ENCODE assay signal across 10 cellular contexts in the genomic region with DNA sequence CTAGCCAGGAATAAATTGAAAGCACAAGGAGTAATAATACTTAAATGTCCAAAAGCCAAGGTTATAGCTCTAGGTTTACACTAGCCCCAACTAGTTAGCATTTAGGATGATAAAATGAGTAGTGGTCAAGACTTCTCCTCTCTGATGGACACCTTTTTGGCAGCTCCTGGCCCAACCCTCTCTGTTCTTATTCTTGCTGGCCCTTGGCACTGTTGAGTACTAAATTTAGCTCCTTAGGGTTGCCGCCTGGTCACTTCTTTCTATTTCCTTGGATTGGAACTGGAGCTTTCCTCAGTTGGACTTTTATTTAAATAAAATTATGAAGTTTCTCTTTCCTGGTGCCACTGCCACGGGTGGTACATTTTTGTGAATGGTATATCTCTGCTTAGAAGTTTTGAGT. TPM values are rescaled to one million over a fixed set of nuclear protein-coding genes. Genes with fewer than 3 reads are reported as not detected.
DNase-seq lines count a peak whose midpoint lies in the region; TF ChIP-seq lines count a peak whose summit lies in the region.
"Had no signal": no experiment of that assay in that cellular context is flagged by ENCODE, and none has a peak within 500 bp of the region (broad histone marks: within the 10 kb centered on the region; RNA-seq: fewer than 3 reads in every experiment).

No MANE protein-coding gene starts in this region.

- H3K9me3 ChIP-seq in BLaER1 treated with 17β-estradiol and CSF1 and Interleukin-3, amounts not matched to agents 10 nM and 100 nM (replicated peaks in 1 of 11) = no peaks in the 10 kb centered on the region
- H3K9me3 ChIP-seq in OCI-LY3 (ENCODE audit: insufficient read depth, low read length) (no peaks in the 10 kb centered on the region), endodermal cell (ENCODE audit: control insufficient read depth, low read length) (no peaks in the 10 kb centered on the region), tibial artery (no peaks in the 10 kb centered on the region)
- H3K9me3 ChIP-seq: testis had no signal

- peak overlapping the region; percentile 96 for H3K27ac Mint-ChIP-seq in endodermal cell
- H3K27ac Mint-ChIP-seq in neural crest cell (ENCODE audit: unreplicated experiment) = peak overlapping the region; percentile 3
- no peak overlapping the region for H3K27ac Mint-ChIP-seq in activated naive CD4-positive, alpha-beta T cell treated with anti-CD3 and anti-CD28 coated beads, Interleukin-2, amount 10 ng/mL, durations not matched to agents 7 days and 5 days

- no peaks in the 10 kb centered on the region for H3K9me3 Mint-ChIP-seq in endodermal cell
- H3K9me3 Mint-ChIP-seq in neural crest cell = no peaks in the 10 kb centered on the region
- H3K9me3 Mint-ChIP-seq in activated naive CD4-positive, alpha-beta T cell treated with anti-CD3 and anti-CD28 coated beads, Interleukin-2, amount 10 ng/mL, durations not matched to agents 7 days and 5 days = no peaks in the 10 kb centered on the region

- H3K36me3 Mint-ChIP-seq in endodermal cell (ENCODE audit: low read depth) = peaks cover 10% of the 10 kb centered on the region
- peaks cover 3% of the 10 kb centered on the region for H3K36me3 Mint-ChIP-seq in neural crest cell (ENCODE audit: low read depth)
- H3K36me3 Mint-ChIP-seq in activated naive CD4-positive, alpha-beta T cell treated with anti-CD3 and anti-CD28 coated beads, Interleukin-2, amount 10 ng/mL, durations not matched to agents 7 days and 5 days = peaks cover 26% of the 10 kb centered on the region

- no peak for DNase-seq in endodermal cell
- DNase-seq in neural crest cell (ENCODE audit: low read depth, low spot score) = no peak
- no peak for DNase-seq in tibial artery
- no peak for DNase-seq in NCI-H1092 treated with DMSO at 0.1 percent for 48 hours (lab: John Stamatoyannopoulos, UW)
- no peak for DNase-seq in activated naive CD4-positive, alpha-beta T cell treated with anti-CD3 and anti-CD28 coated beads, Interleukin-2, amount 10 ng/mL, durations not matched to agents 7 days and 5 days
- no peak for DNase-seq in DMS79 treated with DMSO at 0.1 percent for 48 hours (lab: John Stamatoyannopoulos, UW)

- H2AFZ ChIP-seq in OCI-LY3 (ENCODE audit: low read depth, low read length) = no peak overlapping the region

- H3K4me1 ChIP-seq in BLaER1 treated with 17β-estradiol and CSF1 and Interleukin-3, amounts not matched to agents 10 nM and 100 nM = peaks cover 78 to 91% (median 82%) of the 10 kb centered on the region in 10 experiments
- H3K4me1 ChIP-seq in OCI-LY3 (ENCODE audit: low read length) = peaks cover 14% of the 10 kb centered on the region
- H3K4me1 ChIP-seq in endodermal cell (ENCODE audit: control insufficient read depth, insufficient read depth, low read length) = peaks cover 34% of the 10 kb centered on the region
- H3K4me1 ChIP-seq in tibial artery = peaks cover 0 to 100% (median 64%) of the 10 kb centered on the region in 4 donors

- peak overlapping the region in 4 of 10 experiments; percentile 18 to 44 (median 22); a peak in 3 of 20 replicates for H3K4me3 ChIP-seq in BLaER1 treated with 17β-estradiol and CSF1 and Interleukin-3, amounts not matched to agents 10 nM and 100 nM
- H3K4me3 ChIP-seq in OCI-LY3 (ENCODE audit: low read length) (no peak overlapping the region), endodermal cell (ENCODE audit: low read length) (peak overlapping the region; percentile 64), tibial artery (peak overlapping the region in 1 of 2 donors; percentile 26)
- H3K4me3 ChIP-seq: lung, testis had no signal

- H3K9ac ChIP-seq in BLaER1 treated with 17β-estradiol and CSF1 and Interleukin-3, amounts not matched to agents 10 nM and 100 nM = peak overlapping the region in 9 of 11 experiments; percentile 5 to 68 (median 65); a peak in 15 of 22 replicates
- H3K9ac ChIP-seq in OCI-LY3 (ENCODE audit: low read length) (no peak overlapping the region), endodermal cell (ENCODE audit: extremely low read depth, low read length, poor library complexity, severe bottlenecking) (no peak overlapping the region)

- peak overlapping the region; percentile 69 to 93 (median 86) for H3K4me2 ChIP-seq in BLaER1 treated with 17β-estradiol and CSF1 and Interleukin-3, amounts not matched to agents 10 nM and 100 nM
- H3K4me2 ChIP-seq in OCI-LY3 (ENCODE audit: low read length) = peak overlapping the region; percentile 7; the same call in 1 of the 2 replicates

- TF ChIP-seq CTCF in OCI-LY3 (IDR thresholded peaks at IDR 0.05; ENCODE audit: low read depth, low read length) (no peak), endodermal cell (conservative IDR thresholded peaks at IDR 0.05) (no peak), neural crest cell (conservative IDR thresholded peaks at IDR 0.05) (no peak), tibial artery (IDR thresholded peaks at IDR 0.05) (no peak)

- H3K4me3 Mint-ChIP-seq in endodermal cell = peak overlapping the region; percentile 32
- H3K4me3 Mint-ChIP-seq in neural crest cell = peak overlapping the region; percentile 16
- H3K4me3 Mint-ChIP-seq in activated naive CD4-positive, alpha-beta T cell treated with anti-CD3 and anti-CD28 coated beads, Interleukin-2, amount 10 ng/mL, durations not matched to agents 7 days and 5 days = no peak overlapping the region

- WGBS in endodermal cell (ENCODE audit: insufficient coverage in 1 of 2, insufficient read length in 1 of 2), 2 experiments = 54 to 100% methylated on average over 1 to 2 of the region's 2 CpGs

- H3K4me1 Mint-ChIP-seq in endodermal cell = peaks cover 67% of the 10 kb centered on the region
- H3K4me1 Mint-ChIP-seq in neural crest cell = peaks cover 67% of the 10 kb centered on the region
- H3K4me1 Mint-ChIP-seq in activated naive CD4-positive, alpha-beta T cell treated with anti-CD3 and anti-CD28 coated beads, Interleukin-2, amount 10 ng/mL, durations not matched to agents 7 days and 5 days = peaks cover 86% of the 10 kb centered on the region

- H3K27me3 ChIP-seq in BLaER1 treated with 17β-estradiol and CSF1 and Interleukin-3, amounts not matched to agents 10 nM and 100 nM = no peaks in the 10 kb centered on the region
- H3K27me3 ChIP-seq in OCI-LY3 (ENCODE audit: low read depth, low read length) (no peaks in the 10 kb centered on the region), endodermal cell (ENCODE audit: control insufficient read depth, insufficient read depth, low read length, poor library complexity, severe bottlenecking) (no peaks in the 10 kb centered on the region), tibial artery (no peaks in the 10 kb centered on the region)
- H3K27me3 ChIP-seq: testis had no signal

- peaks cover 99% of the 10 kb centered on the region for H3K79me2 ChIP-seq in OCI-LY3 (ENCODE audit: low read length)

- intact Hi-C loops in tibial artery (cut with DNase I; ENCODE audit: low total_unique reads) = no loop called here

- H3K36me3 ChIP-seq in BLaER1 treated with 17β-estradiol and CSF1 and Interleukin-3, amounts not matched to agents 10 nM and 100 nM = peaks cover 27 to 64% (median 36%) of the 10 kb centered on the region in 11 experiments
- H3K36me3 ChIP-seq in OCI-LY3 (replicated peaks; ENCODE audit: low read depth, low read length) (peaks cover 3% of the 10 kb centered on the region), endodermal cell (ENCODE audit: control insufficient read depth, insufficient read depth, low read length) (peaks cover 10% of the 10 kb centered on the region), tibial artery (no peaks in the 10 kb centered on the region)

- peak overlapping the region in 8 of 11 experiments; percentile 63 to 83 (median 74); a peak in 14 of 22 replicates for H3K27ac ChIP-seq in BLaER1 treated with 17β-estradiol and CSF1 and Interleukin-3, amounts not matched to agents 10 nM and 100 nM
- H3K27ac ChIP-seq in OCI-LY3 (ENCODE audit: low read length) (no peak overlapping the region), endodermal cell (ENCODE audit: low read depth, low read length) (peak overlapping the region; percentile 21), tibial artery (no peak overlapping the region)
- H3K27ac ChIP-seq: testis had no signal

- peaks cover 100% of the 10 kb centered on the region in 11 experiments for H4K20me1 ChIP-seq in BLaER1 treated with 17β-estradiol and CSF1 and Interleukin-3, amounts not matched to agents 10 nM and 100 nM
- H4K20me1 ChIP-seq in OCI-LY3 (ENCODE audit: insufficient read depth, low read length) = peaks cover 92% of the 10 kb centered on the region

- CTCF ChIA-PET in activated naive CD4-positive, alpha-beta T cell treated with anti-CD3 and anti-CD28 coated beads, Interleukin-2, amount 10 ng/mL, durations not matched to agents 7 days and 5 days (lab: Charles Lee) = interaction anchor here (0.9 to 1.5 kb wide), 5 partner anchors 16 to 224 kb away, joined by 3 to 4 read pairs (median 3); no protein-coding TSS in a partner anchor

- H3K27me3 Mint-ChIP-seq in endodermal cell (ENCODE audit: insufficient read depth) (no peaks in the 10 kb centered on the region), neural crest cell (ENCODE audit: low read depth) (no peaks in the 10 kb centered on the region)
- no peaks in the 10 kb centered on the region for H3K27me3 Mint-ChIP-seq in activated naive CD4-positive, alpha-beta T cell treated with anti-CD3 and anti-CD28 coated beads, Interleukin-2, amount 10 ng/mL, durations not matched to agents 7 days and 5 days

RNA-seq across cellular contexts. Expression of gene ARID1A, which starts 28.3 kb away (rescaled TPM):
- total RNA-seq in endodermal cell = 100 to 1,000 TPM; 118 to 128 TPM
- polyA plus RNA-seq in endodermal cell (2013, experiment 1 of 2) = 83.1 TPM
- polyA plus RNA-seq in endodermal cell (2013, experiment 2 of 2) = 81.4 TPM
- 155 and 160 TPM in 2 replicates for total RNA-seq in neural crest cell

Comparison
In these comparisons a context has a peak if more than half of its experiments do, and no peak if none do; other contexts are left out.
1. H3K27ac ChIP-seq: peak in BLaER1 treated with 17β-estradiol and CSF1 and Interleukin-3, amounts not matched to agents 10 nM and 100 nM (8 of 11) and endodermal cell (single experiment); none in OCI-LY3 (single experiment) and tibial artery (0 of 2).
2. H3K9ac ChIP-seq: peak in BLaER1 treated with 17β-estradiol and CSF1 and Interleukin-3, amounts not matched to agents 10 nM and 100 nM (9 of 11); none in OCI-LY3 (single experiment) and endodermal cell (single experiment).